In the genomic region with DNA sequence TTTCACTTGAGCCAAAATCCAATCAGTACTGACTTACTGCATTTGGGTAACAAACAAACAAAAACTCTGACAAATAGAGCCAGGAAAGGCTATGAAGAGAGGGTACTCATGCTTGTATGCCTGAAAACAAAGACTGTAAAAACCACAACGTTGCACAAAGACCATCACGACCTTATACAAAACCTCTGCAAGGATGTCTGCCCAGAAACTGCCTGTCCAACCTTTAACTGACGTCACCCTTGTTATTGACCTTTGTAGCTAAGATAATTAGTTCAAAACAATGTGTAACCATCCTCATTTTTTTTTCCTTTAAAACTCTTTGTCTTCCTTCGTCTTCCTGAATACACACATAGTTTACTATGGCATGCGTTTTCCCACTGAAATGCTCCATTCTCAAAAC, we compare ENCODE assay signal across 8 cellular contexts. TPM values are rescaled to one million over a fixed set of nuclear protein-coding genes. Genes with fewer than 3 reads are reported as not detected.
DNase-seq lines count a peak whose midpoint lies in the region; ATAC-seq and TF ChIP-seq lines count a peak whose summit lies in the region.

No MANE protein-coding gene starts in this region.

- peaks cover 23 to 30% (median 24%) of the 10 kb centered on the region in 3 donors for H3K4me1 Mint-ChIP-seq in IgD-negative memory B cell
- peaks cover 13 to 41% (median 35%) of the 10 kb centered on the region in 4 donors for H3K4me1 Mint-ChIP-seq in naive thymus-derived CD8-positive, alpha-beta T cell

- peak overlapping the region in 3 of 4 donors; percentile 32 to 100 (median 99) for H3K4me3 Mint-ChIP-seq in IgD-negative memory B cell
- peak overlapping the region in 8 of 10 donors; percentile 39 to 100 (median 100) for H3K4me3 Mint-ChIP-seq in naive thymus-derived CD8-positive, alpha-beta T cell

- POLR2A ChIA-PET in naive thymus-derived CD8-positive, alpha-beta T cell (lab: Charles Lee), result no interaction called here

- no peak for TF ChIP-seq CTCF in body of pancreas (IDR thresholded peaks at IDR 0.05)

- H3K9me3 ChIP-seq in BLaER1 (no peaks in the 10 kb centered on the region), body of pancreas (no peaks in the 10 kb centered on the region)

- H3K4me1 ChIP-seq in BLaER1 (peaks cover 27% of the 10 kb centered on the region), body of pancreas (peaks cover 27% of the 10 kb centered on the region)

- peak; percentile 13 for ATAC-seq in body of pancreas
- no peak for ATAC-seq in naive thymus-derived CD8-positive, alpha-beta T cell

- DNase-seq in body of pancreas (peak in 1 of 4 donors; percentile 34), NCI-H1417 treated with DMSO at 0.1 percent for 48 hours (lab: John Stamatoyannopoulos, UW) (no peak), NCI-H2107 (lab: John Stamatoyannopoulos, UW) (no peak), NCI-H526 treated with DMSO at 0.1 percent for 48 hours (lab: John Stamatoyannopoulos, UW) (no peak), NCI-H2171 treated with DMSO at 0.1 percent for 48 hours (lab: John Stamatoyannopoulos, UW) (no peak)
- no peak for DNase-seq in naive thymus-derived CD8-positive, alpha-beta T cell

- H3K27ac ChIP-seq in BLaER1 (no peak overlapping the region), body of pancreas (peak overlapping the region in 3 of 4 donors; percentile 94 to 98 (median 97))

- peaks cover 2% of the 10 kb centered on the region for H3K36me3 Mint-ChIP-seq in IgD-negative memory B cell
- H3K36me3 Mint-ChIP-seq in naive thymus-derived CD8-positive, alpha-beta T cell, result peaks cover 0 to 20% (median 2%) of the 10 kb centered on the region in 3 donors

- H3K27me3 Mint-ChIP-seq in IgD-negative memory B cell, result no peaks in the 10 kb centered on the region
- no peaks in the 10 kb centered on the region for H3K27me3 Mint-ChIP-seq in naive thymus-derived CD8-positive, alpha-beta T cell

- peak overlapping the region; percentile 90; the same call in 1 of the 2 replicates for H3K4me3 ChIP-seq in BLaER1
- no peak overlapping the region for H3K4me3 ChIP-seq in body of pancreas

- H3K9ac ChIP-seq in BLaER1, result no peak overlapping the region

- intact Hi-C loops in body of pancreas (cut with DNase I), result no loop called here

- peaks cover 4% of the 10 kb centered on the region; the same call in 1 of the 2 replicates for H3K36me3 ChIP-seq in BLaER1
- no peaks in the 10 kb centered on the region for H3K36me3 ChIP-seq in body of pancreas (replicated peaks in 1 of 2; ENCODE audit: insufficient read depth in 1 of 2, low read depth in 2 of 2)

- H3K27me3 ChIP-seq in BLaER1, result no peaks in the 10 kb centered on the region
- H3K27me3 ChIP-seq in body of pancreas, result no peaks in the 10 kb centered on the region

- peak overlapping the region in 2 of 3 donors; percentile 98 to 99 for H3K27ac Mint-ChIP-seq in IgD-negative memory B cell
- peak overlapping the region; percentile 30 to 100 (median 99) for H3K27ac Mint-ChIP-seq in naive thymus-derived CD8-positive, alpha-beta T cell

- 32 to 40% methylated on average over 5 of the region's 5 CpGs for WGBS in body of pancreas, 2 donors

- H4K20me1 ChIP-seq in BLaER1, result peaks cover 40% of the 10 kb centered on the region

- peak overlapping the region; percentile 95 for H3K4me2 ChIP-seq in BLaER1

- H3K9me3 Mint-ChIP-seq in IgD-negative memory B cell, result no peaks in the 10 kb centered on the region
- no peaks in the 10 kb centered on the region for H3K9me3 Mint-ChIP-seq in naive thymus-derived CD8-positive, alpha-beta T cell

- no peak for TF ChIP-seq POLR2A in body of pancreas (IDR thresholded peaks at IDR 0.05)

RNA-seq across cellular contexts. Expression of a gene that starts 0.8 kb away (rescaled TPM):
- 16.0 TPM for polyA plus RNA-seq in IgD-negative memory B cell
- total RNA-seq in body of pancreas, result 100 to 1,000 TPM in 1 of 2 donors, 10 to 100 TPM in 1; 65.9 to 151 TPM
- 100 to 1,000 TPM; 116 to 118 TPM for total RNA-seq in naive thymus-derived CD8-positive, alpha-beta T cell
- polyA plus RNA-seq in naive thymus-derived CD8-positive, alpha-beta T cell, result 10 to 100 TPM in 2 of 3 donors, 1 to 10 TPM in 1; 9.5 to 11.6 (median 11.1) TPM

RNA-seq across cellular contexts. Expression of a gene that starts 18.0 kb away (rescaled TPM):
- 59.1 TPM for polyA plus RNA-seq in IgD-negative memory B cell
- 10 to 100 TPM in 1 of 2 donors, 1 to 10 TPM in 1; 8.9 to 25.7 TPM for total RNA-seq in body of pancreas
- 10 to 100 TPM; 19.1 to 23.5 TPM for total RNA-seq in naive thymus-derived CD8-positive, alpha-beta T cell
- polyA plus RNA-seq in naive thymus-derived CD8-positive, alpha-beta T cell, result 10 to 100 TPM; 68.0 to 97.7 (median 75.4) TPM

RNA-seq across cellular contexts. Expression of a gene that starts 20.2 kb away (rescaled TPM):
- polyA plus RNA-seq in IgD-negative memory B cell, result not detected
- not detected for total RNA-seq in body of pancreas
- total RNA-seq in naive thymus-derived CD8-positive, alpha-beta T cell, result under 1 TPM; 0.60 to 0.91 TPM
- not detected for polyA plus RNA-seq in naive thymus-derived CD8-positive, alpha-beta T cell

RNA-seq across cellular contexts. Expression of a gene that starts 37.4 kb away (rescaled TPM):
- polyA plus RNA-seq in IgD-negative memory B cell, result 34.4 TPM
- total RNA-seq in body of pancreas, result 10 to 100 TPM; 15.2 to 23.3 TPM
- total RNA-seq in naive thymus-derived CD8-positive, alpha-beta T cell, result 10 to 100 TPM; 47.2 to 47.9 TPM
- polyA plus RNA-seq in naive thymus-derived CD8-positive, alpha-beta T cell, result 10 to 100 TPM; 51.1 to 64.3 (median 56.6) TPM

RNA-seq across cellular contexts. Expression of a gene that starts 38.6 kb away (rescaled TPM):
- polyA plus RNA-seq in IgD-negative memory B cell, result 2.0 TPM
- total RNA-seq in body of pancreas, result 10 to 100 TPM in 1 of 2 donors, 1 to 10 TPM in 1; 6.0 to 13.2 TPM
- total RNA-seq in naive thymus-derived CD8-positive, alpha-beta T cell, result 1 to 10 TPM; 5.4 to 6.2 TPM
- 1 to 10 TPM in 1 of 3 donors, under 1 TPM in 2; 0.86 to 2.5 (median 0.98) TPM for polyA plus RNA-seq in naive thymus-derived CD8-positive, alpha-beta T cell
